In genomic region chr14:81170104-81170828, GRCh38 we compare ENCODE assay signal across 8 cellular contexts. TPM values are rescaled to one million over a fixed set of nuclear protein-coding genes. Genes with fewer than 3 reads are reported as not detected.
DNase-seq lines count a peak whose midpoint lies in the region; ATAC-seq and TF ChIP-seq lines count a peak whose summit lies in the region.

No MANE protein-coding gene starts in this region.

- ATAC-seq in HG03439 (IDR thresholded peaks at IDR 0.05; ENCODE audit: unreplicated experiment), result peak; percentile 97

- H3K27me3 ChIP-seq in BJ (ENCODE audit: control insufficient read depth, insufficient read depth, low read length), result no peaks in the 10 kb centered on the region

- CTCF ChIA-PET in BJ (lab: Yijun Ruan, JAX), result interaction anchor here (0.6 to 2.1 kb wide), 15 partner anchors 9 to 326 kb away, joined by 3 to 16 read pairs (median 4); no protein-coding TSS in a partner anchor

- peak; percentile 83 for TF ChIP-seq POLR2A in GM19193 (IDR thresholded peaks at IDR 0.05; ENCODE audit: extremely low read depth, insufficient read depth, insufficient read length)

- peak overlapping the region; percentile 70 to 96 for H3K27ac ChIP-seq in coronary artery

- POLR2A ChIA-PET in BJ (lab: Charles Lee), result no interaction called here

- DNase-seq in BJ (ENCODE audit: low read depth) (peak; percentile 51), NCI-H510A (lab: John Stamatoyannopoulos, UW) (peak; percentile 80), coronary artery (ENCODE audit: low spot score) (peak; percentile 95), left kidney (ENCODE audit: low read depth, low spot score) (peak; percentile 96)
- peak; percentile 85 to 89 for DNase-seq in activated CD4-positive, alpha-beta T cell treated with anti-CD3 and anti-CD28 coated beads for 4 hours
- peak; percentile 87 to 90 for DNase-seq in stimulated activated CD4-positive, alpha-beta T cell treated with anti-CD3 and anti-CD28 coated beads, Interleukin-2, amount 100 ng/mL, for 24 hours

- H3K4me3 ChIP-seq in BJ (ENCODE audit: low read depth, low read length), result peak overlapping the region; percentile 52
- H3K4me3 ChIP-seq in coronary artery, result peak overlapping the region; percentile 84

- TF ChIP-seq CTCF in BJ (IDR thresholded peaks at IDR 0.05; ENCODE audit: insufficient read depth, low read depth, low read length) (peak; percentile 93), coronary artery (IDR thresholded peaks at IDR 0.05) (peak; percentile 90)

- no peaks in the 10 kb centered on the region; the same call in 1 of the 2 replicates for H3K36me3 ChIP-seq in BJ (ENCODE audit: control insufficient read depth, insufficient read depth, low read length)

RNA-seq across cellular contexts. Expression of gene GTF2A1, which starts 50.5 kb away (rescaled TPM):
- polyA plus RNA-seq in BJ (2011; rRNA removed), result 25.7 and 27.5 TPM in 2 replicates
- 30.5 and 33.1 TPM in 2 replicates for polyA minus RNA-seq in BJ (2011; rRNA and poly(A)+ RNA removed)

Comparison
In these comparisons a context has a peak if more than half of its experiments do, and no peak if none do; other contexts are left out.
1. Peak in every context shown above with its lines: DNase-seq, ATAC-seq, H3K4me3 ChIP-seq and H3K27ac ChIP-seq.